1 cellular context compared by ENCODE assay signal in the genomic region with DNA sequence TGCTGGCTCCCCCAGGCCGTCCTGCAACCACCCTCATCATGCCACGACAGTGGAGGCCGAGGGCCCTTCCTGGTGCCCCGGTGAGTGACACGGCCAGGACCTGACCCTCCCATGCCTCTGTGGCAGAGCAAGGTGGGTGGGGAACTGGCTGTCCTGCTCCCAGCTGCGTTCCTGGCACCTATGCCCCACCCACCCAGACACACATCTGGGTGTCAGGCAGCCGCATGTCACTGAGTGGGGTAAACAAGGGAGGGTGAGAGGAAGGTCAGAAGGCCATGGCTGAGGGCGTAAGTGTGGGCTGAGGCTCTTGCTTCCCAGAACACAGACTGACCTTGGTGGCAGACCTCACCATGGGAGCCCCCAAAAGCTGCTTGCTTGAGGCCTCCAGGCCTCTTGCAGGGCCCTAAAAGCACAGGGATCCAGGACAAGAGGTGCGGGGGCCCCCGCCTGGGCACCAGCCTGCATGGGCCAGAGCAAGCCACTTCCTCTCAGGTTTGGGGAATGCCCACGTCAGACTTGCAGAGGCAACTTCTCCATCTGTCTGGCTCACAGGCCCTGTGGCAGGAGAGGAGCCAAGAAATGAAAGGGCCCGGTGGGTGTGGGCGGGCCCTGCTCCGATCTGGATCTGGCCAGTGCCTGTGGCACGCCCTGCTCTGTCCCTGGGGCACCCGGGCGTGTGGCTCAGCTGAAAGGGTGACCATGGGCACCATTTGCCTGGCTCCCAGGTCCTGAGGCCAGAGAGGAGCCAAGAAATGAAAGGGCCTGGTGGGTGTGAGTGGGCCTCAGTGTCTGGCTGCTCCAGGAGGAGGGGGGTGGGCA.
TF ChIP-seq lines count a peak whose summit lies in the region.

No MANE protein-coding gene starts in this region.

TF ChIP-seq in HepG2, 621 proteins besides CTCF, POLR2A, EP300 and RAD21 (continued from another document and continues in another):
- TF ChIP-seq, protein P1, sequence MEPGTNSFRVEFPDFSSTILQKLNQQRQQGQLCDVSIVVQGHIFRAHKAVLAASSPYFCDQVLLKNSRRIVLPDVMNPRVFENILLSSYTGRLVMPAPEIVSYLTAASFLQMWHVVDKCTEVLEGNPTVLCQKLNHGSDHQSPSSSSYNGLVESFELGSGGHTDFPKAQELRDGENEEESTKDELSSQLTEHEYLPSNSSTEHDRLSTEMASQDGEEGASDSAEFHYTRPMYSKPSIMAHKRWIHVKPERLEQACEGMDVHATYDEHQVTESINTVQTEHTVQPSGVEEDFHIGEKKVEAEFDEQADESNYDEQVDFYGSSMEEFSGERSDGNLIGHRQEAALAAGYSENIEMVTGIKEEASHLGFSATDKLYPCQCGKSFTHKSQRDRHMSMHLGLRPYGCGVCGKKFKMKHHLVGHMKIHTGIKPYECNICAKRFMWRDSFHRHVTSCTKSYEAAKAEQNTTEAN (CRISPR knock-in tag; conservative IDR thresholded peaks at IDR 0.05), result no peak
- TF ChIP-seq KDM5B (CRISPR knock-in tag; IDR thresholded peaks at IDR 0.05; ENCODE audit: borderline replicate concordance) (no peak), MED1 (CRISPR knock-in tag; IDR thresholded peaks at IDR 0.05) (0 out of 2 replicates have a peak, but pooled peaks have one; percentile 34), ZNF775 (CRISPR knock-in tag; IDR thresholded peaks at IDR 0.05; ENCODE audit: borderline replicate concordance) (no peak), NAIF1 (CRISPR knock-in tag; IDR thresholded peaks at IDR 0.05; ENCODE audit: borderline replicate concordance) (no peak), NRL (CRISPR knock-in tag; IDR thresholded peaks at IDR 0.05; ENCODE audit: borderline replicate concordance) (peak; percentile 19), DNMT1 (CRISPR knock-in tag; IDR thresholded peaks at IDR 0.05) (no peak), POLR2G (IDR thresholded peaks at IDR 0.05; ENCODE audit: low read depth, low read length) (no peak), NR2F2 (IDR thresholded peaks at IDR 0.05; ENCODE audit: borderline replicate concordance, low read depth) (peak; percentile 79; the same call in 1 of the 2 replicates), ZSCAN25 (CRISPR knock-in tag; IDR thresholded peaks at IDR 0.05) (no peak), AHR (CRISPR knock-in tag; IDR thresholded peaks at IDR 0.05) (0 out of 2 replicates have a peak, but pooled peaks have one; percentile 2), ZNF501 (CRISPR knock-in tag; IDR thresholded peaks at IDR 0.05) (peak; percentile 57), ZNF468 (CRISPR knock-in tag; IDR thresholded peaks at IDR 0.05) (peak; percentile 34; the same call in 1 of the 2 replicates), IKZF1 (IDR thresholded peaks at IDR 0.05) (no peak), PHF5A (CRISPR knock-in tag; IDR thresholded peaks at IDR 0.05; ENCODE audit: low read depth, unreplicated experiment) (no peak), TARDBP (CRISPR knock-in tag; IDR thresholded peaks at IDR 0.05) (0 out of 2 replicates have a peak, but pooled peaks have one; percentile 46), ZNF841 (CRISPR knock-in tag; IDR thresholded peaks at IDR 0.05; ENCODE audit: borderline replicate concordance) (no peak), TAF1 (CRISPR knock-in tag; IDR thresholded peaks at IDR 0.05) (0 out of 2 replicates have a peak, but pooled peaks have one; percentile 10), ZC3H13 (CRISPR knock-in tag; IDR thresholded peaks at IDR 0.05) (peak; percentile 55; the same call in 1 of the 2 replicates), TP53 (CRISPR knock-in tag; conservative IDR thresholded peaks at IDR 0.05) (no peak), NFE2L2 (IDR thresholded peaks at IDR 0.05; ENCODE audit: low read length) (no peak)
- TF ChIP-seq, protein P2, sequence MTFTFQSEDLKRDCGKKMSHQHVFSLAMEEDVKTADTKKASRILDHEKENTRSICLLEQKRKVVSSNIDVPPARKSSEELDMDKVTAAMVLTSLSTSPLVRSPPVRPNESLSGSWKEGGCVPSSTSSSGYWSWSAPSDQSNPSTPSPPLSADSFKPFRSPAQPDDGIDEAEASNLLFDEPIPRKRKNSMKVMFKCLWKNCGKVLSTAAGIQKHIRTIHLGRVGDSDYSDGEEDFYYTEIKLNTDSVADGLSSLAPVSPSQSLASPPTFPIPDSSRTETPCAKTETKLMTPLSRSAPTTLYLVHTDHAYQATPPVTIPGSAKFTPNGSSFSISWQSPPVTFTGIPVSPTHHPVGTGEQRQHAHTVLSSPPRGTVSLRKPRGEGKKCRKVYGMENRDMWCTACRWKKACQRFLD (CRISPR knock-in tag; IDR thresholded peaks at IDR 0.05; ENCODE audit: borderline replicate concordance), result 0 out of 2 replicates have a peak, but pooled peaks have one; percentile 54
- TF ChIP-seq, protein P3, sequence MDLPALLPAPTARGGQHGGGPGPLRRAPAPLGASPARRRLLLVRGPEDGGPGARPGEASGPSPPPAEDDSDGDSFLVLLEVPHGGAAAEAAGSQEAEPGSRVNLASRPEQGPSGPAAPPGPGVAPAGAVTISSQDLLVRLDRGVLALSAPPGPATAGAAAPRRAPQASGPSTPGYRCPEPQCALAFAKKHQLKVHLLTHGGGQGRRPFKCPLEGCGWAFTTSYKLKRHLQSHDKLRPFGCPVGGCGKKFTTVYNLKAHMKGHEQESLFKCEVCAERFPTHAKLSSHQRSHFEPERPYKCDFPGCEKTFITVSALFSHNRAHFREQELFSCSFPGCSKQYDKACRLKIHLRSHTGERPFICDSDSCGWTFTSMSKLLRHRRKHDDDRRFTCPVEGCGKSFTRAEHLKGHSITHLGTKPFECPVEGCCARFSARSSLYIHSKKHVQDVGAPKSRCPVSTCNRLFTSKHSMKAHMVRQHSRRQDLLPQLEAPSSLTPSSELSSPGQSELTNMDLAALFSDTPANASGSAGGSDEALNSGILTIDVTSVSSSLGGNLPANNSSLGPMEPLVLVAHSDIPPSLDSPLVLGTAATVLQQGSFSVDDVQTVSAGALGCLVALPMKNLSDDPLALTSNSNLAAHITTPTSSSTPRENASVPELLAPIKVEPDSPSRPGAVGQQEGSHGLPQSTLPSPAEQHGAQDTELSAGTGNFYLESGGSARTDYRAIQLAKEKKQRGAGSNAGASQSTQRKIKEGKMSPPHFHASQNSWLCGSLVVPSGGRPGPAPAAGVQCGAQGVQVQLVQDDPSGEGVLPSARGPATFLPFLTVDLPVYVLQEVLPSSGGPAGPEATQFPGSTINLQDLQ (CRISPR knock-in tag; IDR thresholded peaks at IDR 0.05), result 0 out of 2 replicates have a peak, but pooled peaks have one; percentile 32
- TF ChIP-seq, protein P4, sequence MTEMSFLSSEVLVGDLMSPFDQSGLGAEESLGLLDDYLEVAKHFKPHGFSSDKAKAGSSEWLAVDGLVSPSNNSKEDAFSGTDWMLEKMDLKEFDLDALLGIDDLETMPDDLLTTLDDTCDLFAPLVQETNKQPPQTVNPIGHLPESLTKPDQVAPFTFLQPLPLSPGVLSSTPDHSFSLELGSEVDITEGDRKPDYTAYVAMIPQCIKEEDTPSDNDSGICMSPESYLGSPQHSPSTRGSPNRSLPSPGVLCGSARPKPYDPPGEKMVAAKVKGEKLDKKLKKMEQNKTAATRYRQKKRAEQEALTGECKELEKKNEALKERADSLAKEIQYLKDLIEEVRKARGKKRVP (CRISPR knock-in tag; IDR thresholded peaks at IDR 0.05), result 0 out of 4 replicates have a peak, but pooled peaks of 1 of the 2 experiments have one; percentile 16
- TF ChIP-seq, protein P5, sequence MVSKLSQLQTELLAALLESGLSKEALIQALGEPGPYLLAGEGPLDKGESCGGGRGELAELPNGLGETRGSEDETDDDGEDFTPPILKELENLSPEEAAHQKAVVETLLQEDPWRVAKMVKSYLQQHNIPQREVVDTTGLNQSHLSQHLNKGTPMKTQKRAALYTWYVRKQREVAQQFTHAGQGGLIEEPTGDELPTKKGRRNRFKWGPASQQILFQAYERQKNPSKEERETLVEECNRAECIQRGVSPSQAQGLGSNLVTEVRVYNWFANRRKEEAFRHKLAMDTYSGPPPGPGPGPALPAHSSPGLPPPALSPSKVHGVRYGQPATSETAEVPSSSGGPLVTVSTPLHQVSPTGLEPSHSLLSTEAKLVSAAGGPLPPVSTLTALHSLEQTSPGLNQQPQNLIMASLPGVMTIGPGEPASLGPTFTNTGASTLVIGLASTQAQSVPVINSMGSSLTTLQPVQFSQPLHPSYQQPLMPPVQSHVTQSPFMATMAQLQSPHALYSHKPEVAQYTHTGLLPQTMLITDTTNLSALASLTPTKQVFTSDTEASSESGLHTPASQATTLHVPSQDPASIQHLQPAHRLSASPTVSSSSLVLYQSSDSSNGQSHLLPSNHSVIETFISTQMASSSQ (IDR thresholded peaks at IDR 0.05; ENCODE audit: low read depth), result no peak
- TF ChIP-seq, protein P5 (CRISPR knock-in tag; IDR thresholded peaks at IDR 0.05; ENCODE audit: borderline replicate concordance), result peak; percentile 4; the same call in 1 of the 2 replicates
- TF ChIP-seq, protein P6, sequence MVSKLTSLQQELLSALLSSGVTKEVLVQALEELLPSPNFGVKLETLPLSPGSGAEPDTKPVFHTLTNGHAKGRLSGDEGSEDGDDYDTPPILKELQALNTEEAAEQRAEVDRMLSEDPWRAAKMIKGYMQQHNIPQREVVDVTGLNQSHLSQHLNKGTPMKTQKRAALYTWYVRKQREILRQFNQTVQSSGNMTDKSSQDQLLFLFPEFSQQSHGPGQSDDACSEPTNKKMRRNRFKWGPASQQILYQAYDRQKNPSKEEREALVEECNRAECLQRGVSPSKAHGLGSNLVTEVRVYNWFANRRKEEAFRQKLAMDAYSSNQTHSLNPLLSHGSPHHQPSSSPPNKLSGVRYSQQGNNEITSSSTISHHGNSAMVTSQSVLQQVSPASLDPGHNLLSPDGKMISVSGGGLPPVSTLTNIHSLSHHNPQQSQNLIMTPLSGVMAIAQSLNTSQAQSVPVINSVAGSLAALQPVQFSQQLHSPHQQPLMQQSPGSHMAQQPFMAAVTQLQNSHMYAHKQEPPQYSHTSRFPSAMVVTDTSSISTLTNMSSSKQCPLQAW (CRISPR knock-in tag; IDR thresholded peaks at IDR 0.05), result peak; percentile 38; the same call in 1 of the 2 replicates
- TF ChIP-seq, protein P7, sequence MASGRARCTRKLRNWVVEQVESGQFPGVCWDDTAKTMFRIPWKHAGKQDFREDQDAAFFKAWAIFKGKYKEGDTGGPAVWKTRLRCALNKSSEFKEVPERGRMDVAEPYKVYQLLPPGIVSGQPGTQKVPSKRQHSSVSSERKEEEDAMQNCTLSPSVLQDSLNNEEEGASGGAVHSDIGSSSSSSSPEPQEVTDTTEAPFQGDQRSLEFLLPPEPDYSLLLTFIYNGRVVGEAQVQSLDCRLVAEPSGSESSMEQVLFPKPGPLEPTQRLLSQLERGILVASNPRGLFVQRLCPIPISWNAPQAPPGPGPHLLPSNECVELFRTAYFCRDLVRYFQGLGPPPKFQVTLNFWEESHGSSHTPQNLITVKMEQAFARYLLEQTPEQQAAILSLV (CRISPR knock-in tag; IDR thresholded peaks at IDR 0.05; ENCODE audit: borderline replicate concordance), result 0 out of 2 replicates have a peak, but pooled peaks have one; percentile 26
- TF ChIP-seq, protein P8, sequence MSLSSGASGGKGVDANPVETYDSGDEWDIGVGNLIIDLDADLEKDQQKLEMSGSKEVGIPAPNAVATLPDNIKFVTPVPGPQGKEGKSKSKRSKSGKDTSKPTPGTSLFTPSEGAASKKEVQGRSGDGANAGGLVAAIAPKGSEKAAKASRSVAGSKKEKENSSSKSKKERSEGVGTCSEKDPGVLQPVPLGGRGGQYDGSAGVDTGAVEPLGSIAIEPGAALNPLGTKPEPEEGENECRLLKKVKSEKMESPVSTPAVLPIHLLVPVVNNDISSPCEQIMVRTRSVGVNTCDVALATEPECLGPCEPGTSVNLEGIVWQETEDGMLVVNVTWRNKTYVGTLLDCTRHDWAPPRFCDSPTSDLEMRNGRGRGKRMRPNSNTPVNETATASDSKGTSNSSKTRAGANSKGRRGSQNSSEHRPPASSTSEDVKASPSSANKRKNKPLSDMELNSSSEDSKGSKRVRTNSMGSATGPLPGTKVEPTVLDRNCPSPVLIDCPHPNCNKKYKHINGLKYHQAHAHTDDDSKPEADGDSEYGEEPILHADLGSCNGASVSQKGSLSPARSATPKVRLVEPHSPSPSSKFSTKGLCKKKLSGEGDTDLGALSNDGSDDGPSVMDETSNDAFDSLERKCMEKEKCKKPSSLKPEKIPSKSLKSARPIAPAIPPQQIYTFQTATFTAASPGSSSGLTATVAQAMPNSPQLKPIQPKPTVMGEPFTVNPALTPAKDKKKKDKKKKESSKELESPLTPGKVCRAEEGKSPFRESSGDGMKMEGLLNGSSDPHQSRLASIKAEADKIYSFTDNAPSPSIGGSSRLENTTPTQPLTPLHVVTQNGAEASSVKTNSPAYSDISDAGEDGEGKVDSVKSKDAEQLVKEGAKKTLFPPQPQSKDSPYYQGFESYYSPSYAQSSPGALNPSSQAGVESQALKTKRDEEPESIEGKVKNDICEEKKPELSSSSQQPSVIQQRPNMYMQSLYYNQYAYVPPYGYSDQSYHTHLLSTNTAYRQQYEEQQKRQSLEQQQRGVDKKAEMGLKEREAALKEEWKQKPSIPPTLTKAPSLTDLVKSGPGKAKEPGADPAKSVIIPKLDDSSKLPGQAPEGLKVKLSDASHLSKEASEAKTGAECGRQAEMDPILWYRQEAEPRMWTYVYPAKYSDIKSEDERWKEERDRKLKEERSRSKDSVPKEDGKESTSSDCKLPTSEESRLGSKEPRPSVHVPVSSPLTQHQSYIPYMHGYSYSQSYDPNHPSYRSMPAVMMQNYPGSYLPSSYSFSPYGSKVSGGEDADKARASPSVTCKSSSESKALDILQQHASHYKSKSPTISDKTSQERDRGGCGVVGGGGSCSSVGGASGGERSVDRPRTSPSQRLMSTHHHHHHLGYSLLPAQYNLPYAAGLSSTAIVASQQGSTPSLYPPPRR (CRISPR knock-in tag; IDR thresholded peaks at IDR 0.05; ENCODE audit: borderline replicate concordance), result peak; percentile 40; the same call in 1 of the 2 replicates
- TF ChIP-seq, protein P9, sequence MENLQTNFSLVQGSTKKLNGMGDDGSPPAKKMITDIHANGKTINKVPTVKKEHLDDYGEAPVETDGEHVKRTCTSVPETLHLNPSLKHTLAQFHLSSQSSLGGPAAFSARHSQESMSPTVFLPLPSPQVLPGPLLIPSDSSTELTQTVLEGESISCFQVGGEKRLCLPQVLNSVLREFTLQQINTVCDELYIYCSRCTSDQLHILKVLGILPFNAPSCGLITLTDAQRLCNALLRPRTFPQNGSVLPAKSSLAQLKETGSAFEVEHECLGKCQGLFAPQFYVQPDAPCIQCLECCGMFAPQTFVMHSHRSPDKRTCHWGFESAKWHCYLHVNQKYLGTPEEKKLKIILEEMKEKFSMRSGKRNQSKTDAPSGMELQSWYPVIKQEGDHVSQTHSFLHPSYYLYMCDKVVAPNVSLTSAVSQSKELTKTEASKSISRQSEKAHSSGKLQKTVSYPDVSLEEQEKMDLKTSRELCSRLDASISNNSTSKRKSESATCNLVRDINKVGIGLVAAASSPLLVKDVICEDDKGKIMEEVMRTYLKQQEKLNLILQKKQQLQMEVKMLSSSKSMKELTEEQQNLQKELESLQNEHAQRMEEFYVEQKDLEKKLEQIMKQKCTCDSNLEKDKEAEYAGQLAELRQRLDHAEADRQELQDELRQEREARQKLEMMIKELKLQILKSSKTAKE (CRISPR knock-in tag; IDR thresholded peaks at IDR 0.05; ENCODE audit: borderline replicate concordance), result peak; percentile 93
